8 cellular contexts compared by ENCODE assay signal in the genomic region with DNA sequence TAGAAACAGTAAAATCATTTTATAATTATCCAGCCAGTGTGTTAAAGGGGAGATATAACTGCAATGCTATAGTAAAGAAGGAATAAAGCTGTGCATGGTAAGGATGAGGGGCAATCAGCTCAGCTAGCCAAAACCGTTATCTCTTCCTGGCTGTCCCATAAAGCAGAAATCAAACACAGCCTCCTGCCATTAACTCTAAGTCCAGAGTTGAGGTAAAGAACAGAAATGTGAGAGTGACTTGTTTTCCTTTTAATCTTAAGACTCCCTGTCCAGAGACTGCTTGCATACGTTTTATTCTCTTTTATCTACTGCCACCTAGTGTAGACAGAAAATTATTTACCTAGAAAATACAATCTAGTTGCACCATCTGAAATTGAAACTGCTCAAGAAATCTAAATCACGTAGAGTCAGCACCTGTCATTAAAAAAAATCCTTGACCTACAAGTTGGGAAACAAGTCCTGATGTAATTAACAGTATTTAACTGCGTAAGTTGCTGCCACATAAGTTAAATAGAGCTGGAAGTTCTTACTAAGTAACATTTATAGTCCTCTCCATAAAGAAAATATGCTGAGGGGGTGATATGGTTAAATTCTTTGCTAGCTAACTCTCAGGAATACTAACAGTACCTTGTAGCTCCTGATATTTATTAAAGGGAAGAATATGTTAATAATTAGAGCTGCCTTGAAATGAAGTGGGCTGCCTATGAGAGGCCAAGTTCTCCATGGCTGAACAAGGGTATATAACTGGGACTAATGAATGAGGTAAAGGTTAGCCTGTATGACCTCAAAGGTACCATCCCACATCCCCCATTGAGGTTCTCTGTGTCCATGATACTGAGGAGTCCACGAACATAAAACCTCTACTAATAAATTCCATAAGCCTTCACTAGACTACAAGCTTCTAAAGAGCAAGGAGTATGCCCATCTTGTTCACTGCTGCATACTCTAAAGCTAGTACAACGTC.
DNase-seq lines count a peak whose midpoint lies in the region; ATAC-seq, FAIRE-seq and TF ChIP-seq lines count a peak whose summit lies in the region.

No MANE protein-coding gene starts in this region.

- H3K9ac ChIP-seq in endocrine pancreas (ENCODE audit: control insufficient read depth, insufficient read depth, low read length) = no peak overlapping the region

- H3K36me3 ChIP-seq in endocrine pancreas (ENCODE audit: control insufficient read depth, insufficient read depth, low read length) (no peaks in the 10 kb centered on the region), mucosa of descending colon (ENCODE audit: low read depth) (no peaks in the 10 kb centered on the region)

- TF ChIP-seq EP300 in A549 (IDR thresholded peaks at IDR 0.05) = no peak

- intact Hi-C loops in mucosa of descending colon (cut with DNase I, micrococcal nuclease) = loop anchor here (2.0 to 10.0 kb wide), 3 partner anchors 110 to 411 kb away; partner anchors contain the start of gene DUSP6 (in 1 of the 2)

- DNase-seq in A549 (ENCODE audit: low read depth in 1 of 2, low spot score in 1 of 2) = peak; percentile 51 to 64
- DNase-seq in NAMALWA (ENCODE audit: low spot score) = peak; percentile 73
- DNase-seq in SK-N-DZ (ENCODE audit: low spot score) = peak; percentile 47
- no peak for DNase-seq in mucosa of descending colon
- DNase-seq in activated gamma-delta T cell (lab: John Stamatoyannopoulos, UW) = no peak

- TF ChIP-seq CTCF in A549 (IDR thresholded peaks at IDR 0.05) (peak; percentile 86), GM12873 (IDR thresholded peaks at IDR 0.05; ENCODE audit: insufficient read depth, low read depth, low read length, missing control alignments) (peak; percentile 39), mucosa of descending colon (IDR thresholded peaks at IDR 0.05) (no peak)

- peak; percentile 97 for FAIRE-seq in A549 (lab: Jason Lieb, UNC)

- TF ChIP-seq RAD21 in A549 (conservative IDR thresholded peaks at IDR 0.05 in 1 of 2, IDR thresholded peaks at IDR 0.05 in 1 of 2) = peak; percentile 88 to 91

- H3K27me3 ChIP-seq in endocrine pancreas (ENCODE audit: control insufficient read depth, insufficient read depth, low read length) = no peaks in the 10 kb centered on the region

- peak; percentile 91 to 95 for ATAC-seq in A549
- peak; percentile 90 for ATAC-seq in HG02642 (IDR thresholded peaks at IDR 0.05; ENCODE audit: poor library complexity, unreplicated experiment)
- ATAC-seq in mucosa of descending colon = peak; percentile 94

- CTCF ChIA-PET in A549 (lab: Yijun Ruan, JAX) = interaction anchor here (0.6 to 6.9 kb wide), 54 partner anchors 9 to 1307 kb away, joined by 3 to 81 read pairs (median 4); partner anchors contain the start of genes DUSP6, GALNT4 and POC1B

- H3K4me3 ChIP-seq in A549 (no peak overlapping the region), endocrine pancreas (ENCODE audit: control insufficient read depth, insufficient read depth, low read length) (peak overlapping the region; percentile 45), mucosa of descending colon (no peak overlapping the region)

- H3K4me2 ChIP-seq in A549 = peak overlapping the region; percentile 63

- H3K4me1 ChIP-seq in A549 = no peaks in the 10 kb centered on the region
- no peaks in the 10 kb centered on the region for H3K4me1 ChIP-seq in endocrine pancreas (ENCODE audit: control insufficient read depth, insufficient read depth, low read length)
- H3K4me1 ChIP-seq in mucosa of descending colon (ENCODE audit: low read depth) = peaks cover 14% of the 10 kb centered on the region

- no peak for TF ChIP-seq POLR2A in A549 (IDR thresholded peaks at IDR 0.05; ENCODE audit: low read length)

- POLR2A ChIA-PET in A549 (lab: Yijun Ruan, JAX) = interaction anchor here (1.0 kb wide), 1 partner anchor 109 kb away, joined by 5 read pairs; the partner anchor contains the start of gene DUSP6

- H3K27ac ChIP-seq in A549 = no peak overlapping the region

- 8% methylated on average over 6 of the region's 6 CpGs for WGBS in A549 (ENCODE audit: missing lambda C conversion rate)

- no peaks in the 10 kb centered on the region for H3K9me3 ChIP-seq in A549
- H3K9me3 ChIP-seq in endocrine pancreas (ENCODE audit: control insufficient read depth, low read length) = no peaks in the 10 kb centered on the region
- H3K9me3 ChIP-seq in mucosa of descending colon = no peaks in the 10 kb centered on the region

TF ChIP-seq in A549, 52 proteins besides CTCF, POLR2A, EP300 and RAD21:
- TF ChIP-seq RARB (CRISPR knock-in tag; IDR thresholded peaks at IDR 0.05) (no peak), SMC3 (IDR thresholded peaks at IDR 0.05) (peak; percentile 93), RFX5 (IDR thresholded peaks at IDR 0.05) (no peak), MYC (IDR thresholded peaks at IDR 0.05; ENCODE audit: borderline replicate concordance, low read length) (no peak), MAFK (IDR thresholded peaks at IDR 0.05; ENCODE audit: partially characterized antibody) (peak; percentile 18), SREBF2 (IDR thresholded peaks at IDR 0.05) (no peak), MAX (IDR thresholded peaks at IDR 0.05) (no peak), CHD2 (IDR thresholded peaks at IDR 0.05; ENCODE audit: low read length, partially characterized antibody) (no peak), ELK1 (IDR thresholded peaks at IDR 0.05; ENCODE audit: low read depth, low read length) (no peak), JUN (IDR thresholded peaks at IDR 0.05) (no peak), MAZ (IDR thresholded peaks at IDR 0.05; ENCODE audit: borderline replicate concordance, low read depth, low read length) (no peak), CHD4 (IDR thresholded peaks at IDR 0.05; ENCODE audit: borderline replicate concordance) (no peak), ZNF302 (CRISPR knock-in tag; IDR thresholded peaks at IDR 0.05) (no peak), E2F6 (IDR thresholded peaks at IDR 0.05; ENCODE audit: borderline replicate concordance, low read depth) (no peak)
- TF ChIP-seq, protein P1, sequence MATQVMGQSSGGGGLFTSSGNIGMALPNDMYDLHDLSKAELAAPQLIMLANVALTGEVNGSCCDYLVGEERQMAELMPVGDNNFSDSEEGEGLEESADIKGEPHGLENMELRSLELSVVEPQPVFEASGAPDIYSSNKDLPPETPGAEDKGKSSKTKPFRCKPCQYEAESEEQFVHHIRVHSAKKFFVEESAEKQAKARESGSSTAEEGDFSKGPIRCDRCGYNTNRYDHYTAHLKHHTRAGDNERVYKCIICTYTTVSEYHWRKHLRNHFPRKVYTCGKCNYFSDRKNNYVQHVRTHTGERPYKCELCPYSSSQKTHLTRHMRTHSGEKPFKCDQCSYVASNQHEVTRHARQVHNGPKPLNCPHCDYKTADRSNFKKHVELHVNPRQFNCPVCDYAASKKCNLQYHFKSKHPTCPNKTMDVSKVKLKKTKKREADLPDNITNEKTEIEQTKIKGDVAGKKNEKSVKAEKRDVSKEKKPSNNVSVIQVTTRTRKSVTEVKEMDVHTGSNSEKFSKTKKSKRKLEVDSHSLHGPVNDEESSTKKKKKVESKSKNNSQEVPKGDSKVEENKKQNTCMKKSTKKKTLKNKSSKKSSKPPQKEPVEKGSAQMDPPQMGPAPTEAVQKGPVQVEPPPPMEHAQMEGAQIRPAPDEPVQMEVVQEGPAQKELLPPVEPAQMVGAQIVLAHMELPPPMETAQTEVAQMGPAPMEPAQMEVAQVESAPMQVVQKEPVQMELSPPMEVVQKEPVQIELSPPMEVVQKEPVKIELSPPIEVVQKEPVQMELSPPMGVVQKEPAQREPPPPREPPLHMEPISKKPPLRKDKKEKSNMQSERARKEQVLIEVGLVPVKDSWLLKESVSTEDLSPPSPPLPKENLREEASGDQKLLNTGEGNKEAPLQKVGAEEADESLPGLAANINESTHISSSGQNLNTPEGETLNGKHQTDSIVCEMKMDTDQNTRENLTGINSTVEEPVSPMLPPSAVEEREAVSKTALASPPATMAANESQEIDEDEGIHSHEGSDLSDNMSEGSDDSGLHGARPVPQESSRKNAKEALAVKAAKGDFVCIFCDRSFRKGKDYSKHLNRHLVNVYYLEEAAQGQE (IDR thresholded peaks at IDR 0.05) = no peak
- TF ChIP-seq, protein P2, sequence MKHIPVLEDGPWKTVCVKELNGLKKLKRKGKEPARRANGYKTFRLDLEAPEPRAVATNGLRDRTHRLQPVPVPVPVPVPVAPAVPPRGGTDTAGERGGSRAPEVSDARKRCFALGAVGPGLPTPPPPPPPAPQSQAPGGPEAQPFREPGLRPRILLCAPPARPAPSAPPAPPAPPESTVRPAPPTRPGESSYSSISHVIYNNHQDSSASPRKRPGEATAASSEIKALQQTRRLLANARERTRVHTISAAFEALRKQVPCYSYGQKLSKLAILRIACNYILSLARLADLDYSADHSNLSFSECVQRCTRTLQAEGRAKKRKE (CRISPR knock-in tag; IDR thresholded peaks at IDR 0.05; ENCODE audit: low read depth) = no peak
- TF ChIP-seq, protein P3, sequence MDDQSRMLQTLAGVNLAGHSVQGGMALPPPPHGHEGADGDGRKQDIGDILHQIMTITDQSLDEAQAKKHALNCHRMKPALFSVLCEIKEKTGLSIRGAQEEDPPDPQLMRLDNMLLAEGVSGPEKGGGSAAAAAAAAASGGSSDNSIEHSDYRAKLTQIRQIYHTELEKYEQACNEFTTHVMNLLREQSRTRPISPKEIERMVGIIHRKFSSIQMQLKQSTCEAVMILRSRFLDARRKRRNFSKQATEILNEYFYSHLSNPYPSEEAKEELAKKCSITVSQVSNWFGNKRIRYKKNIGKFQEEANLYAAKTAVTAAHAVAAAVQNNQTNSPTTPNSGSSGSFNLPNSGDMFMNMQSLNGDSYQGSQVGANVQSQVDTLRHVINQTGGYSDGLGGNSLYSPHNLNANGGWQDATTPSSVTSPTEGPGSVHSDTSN (IDR thresholded peaks at IDR 0.05) = no peak

Comparison
In these comparisons a context has a peak if more than half of its experiments do, and no peak if none do; other contexts are left out.
1. DNase-seq: peak in A549 (2 of 2), NAMALWA (single experiment) and SK-N-DZ (single experiment); none in mucosa of descending colon (0 of 3) and activated gamma-delta T cell (single experiment).
2. Peak in every context shown above with its lines, with median percentiles within 50 percentile points of each other: ATAC-seq.